In genomic region chr16:74296120-74296464, GRCh38 we compare ENCODE assay signal across 8 cellular contexts. TPM values are rescaled to one million over a fixed set of nuclear protein-coding genes. Genes with fewer than 3 reads are reported as not detected.
A peak's percentile ranks its signal among the peaks of the same experiment; 100 is the strongest.
DNase-seq lines count a peak whose midpoint lies in the region; ATAC-seq, FAIRE-seq and TF ChIP-seq lines count a peak whose summit lies in the region.

No MANE protein-coding gene starts in this region.

- H3K27ac ChIP-seq in PC-9 (peak overlapping the region; percentile 87), endothelial cell of umbilical vein (ENCODE audit: insufficient read depth, low read depth, low read length) (peak overlapping the region; percentile 81), neutrophil (peak overlapping the region; percentile 96)

- FAIRE-seq in endothelial cell of umbilical vein (lab: Jason Lieb, UNC) = no peak

- H3K79me2 ChIP-seq in PC-9 (ENCODE audit: low read depth) (peaks cover 43% of the 10 kb centered on the region), endothelial cell of umbilical vein (ENCODE audit: control insufficient read depth, insufficient read depth, low read length) (peaks cover 43% of the 10 kb centered on the region)

- TF ChIP-seq CTCF in PC-9 (conservative IDR thresholded peaks at IDR 0.05) = no peak
- TF ChIP-seq CTCF in endothelial cell of umbilical vein (IDR thresholded peaks at IDR 0.05; ENCODE audit: extremely low read depth in 1 of 2, insufficient read depth in 1 of 2, low read depth in 1 of 2, low read length in 2 of 2) = no peak
- TF ChIP-seq CTCF in neutrophil (IDR thresholded peaks at IDR 0.05) = no peak

- no peaks in the 10 kb centered on the region for H3K9me3 ChIP-seq in PC-9 (ENCODE audit: insufficient read depth, low read depth)
- no peaks in the 10 kb centered on the region for H3K9me3 ChIP-seq in endothelial cell of umbilical vein (replicated peaks; ENCODE audit: control insufficient read depth, insufficient read depth, low read length)
- no peaks in the 10 kb centered on the region for H3K9me3 ChIP-seq in neutrophil

- POLR2A ChIA-PET in PC-9 (lab: Charles Lee; ENCODE audit: unreplicated experiment) (no interaction called here), endothelial cell of umbilical vein (lab: Charles Lee) (no interaction called here)

- BruUV-seq in PC-9 (replicated peaks; lab: Mats Ljungman, UMichigan) (TSS peak; percentile 51), endothelial cell of umbilical vein (replicated peaks; lab: Mats Ljungman, UMichigan) (TSS peak; percentile 74)

- H3K9me2 ChIP-seq in PC-9 (ENCODE audit: insufficient read depth) = no peaks in the 10 kb centered on the region

- H3K4me1 ChIP-seq in PC-9 (replicated peaks; ENCODE audit: insufficient read depth) = peaks cover 18% of the 10 kb centered on the region
- peaks cover 16% of the 10 kb centered on the region for H3K4me1 ChIP-seq in endothelial cell of umbilical vein (ENCODE audit: control insufficient read depth, extremely low read depth, insufficient read depth, low read length)
- peaks cover 26 to 33% of the 10 kb centered on the region in 2 experiments for H3K4me1 ChIP-seq in neutrophil (ENCODE audit: control insufficient read depth in 1 of 2, insufficient read depth in 1 of 2, low read depth in 1 of 2, low read length in 1 of 2)

- peak; percentile 15 for ATAC-seq in HG02759 (IDR thresholded peaks at IDR 0.05; ENCODE audit: unreplicated experiment)
- ATAC-seq in GM21367 (IDR thresholded peaks at IDR 0.05; ENCODE audit: unreplicated experiment) = no peak

- H3K36me3 ChIP-seq in PC-9 (ENCODE audit: low read depth) (peaks cover 31% of the 10 kb centered on the region), endothelial cell of umbilical vein (ENCODE audit: control insufficient read depth in 2 of 2, extremely low read depth in 1 of 2, insufficient read depth in 2 of 2, low read length in 2 of 2) (peaks cover 3% of the 10 kb centered on the region in 2 experiments), neutrophil (peaks cover 26% of the 10 kb centered on the region)

- intact Hi-C loops in PC-9 (cut with micrococcal nuclease; ENCODE audit: unreplicated experiment) (loop anchor here (2.0 kb wide), 1 partner anchor 73 kb away; no protein-coding TSS in a partner anchor), endothelial cell of umbilical vein (cut with micrococcal nuclease) (loop anchor here (5.0 kb wide), 1 partner anchor 311 kb away; the partner anchor contains the start of gene GLG1)

- H3K9ac ChIP-seq in endothelial cell of umbilical vein (replicated peaks; ENCODE audit: extremely low read depth, insufficient read depth, low read length) = peak overlapping the region; percentile 99

- H4K20me1 ChIP-seq in PC-9 (ENCODE audit: insufficient read depth) = peaks cover 30% of the 10 kb centered on the region
- no peaks in the 10 kb centered on the region for H4K20me1 ChIP-seq in endothelial cell of umbilical vein (replicated peaks; ENCODE audit: control insufficient read depth, extremely low read depth, insufficient read depth, low read length)

- H3K4me2 ChIP-seq in PC-9 (peak overlapping the region; percentile 91), endothelial cell of umbilical vein (ENCODE audit: insufficient read depth, low read length) (peak overlapping the region; percentile 88)

- TF ChIP-seq POLR2A in endothelial cell of umbilical vein (IDR thresholded peaks at IDR 0.05; ENCODE audit: low read depth, low read length) = no peak

- no peaks in the 10 kb centered on the region for H3K27me3 ChIP-seq in PC-9 (ENCODE audit: insufficient read depth, low read depth)
- no peaks in the 10 kb centered on the region for H3K27me3 ChIP-seq in endothelial cell of umbilical vein (ENCODE audit: control insufficient read depth in 2 of 2, insufficient read depth in 2 of 2, low read length in 2 of 2)
- H3K27me3 ChIP-seq in neutrophil = no peaks in the 10 kb centered on the region

- DNase-seq in NCI-H1436 (lab: John Stamatoyannopoulos, UW) = peak; percentile 61
- no peak for DNase-seq in NCI-H1436 treated with DMSO at 0.1 percent for 48 hours (lab: John Stamatoyannopoulos, UW)
- no peak for DNase-seq in PC-9
- DNase-seq in endothelial cell of umbilical vein (ENCODE audit: low read depth, low spot score) = no peak
- DNase-seq in stimulated activated CD4-positive, alpha-beta T cell treated with anti-CD3 and anti-CD28 coated beads, Interleukin-2, amount 100 ng/mL, for 48 hours = no peak

- H3K9me1 ChIP-seq in endothelial cell of umbilical vein (replicated peaks; ENCODE audit: control insufficient read depth, extremely low read depth, insufficient read depth, low read length) = no peaks in the 10 kb centered on the region

- CTCF ChIA-PET in PC-9 (lab: Charles Lee) (no interaction called here), endothelial cell of umbilical vein (lab: Charles Lee) (interaction anchor here (0.7 kb wide), 1 partner anchor 21 kb away, joined by 3 read pairs; no protein-coding TSS in a partner anchor)

- H3F3A ChIP-seq in PC-9 (ENCODE audit: insufficient read depth, low read depth) = peaks cover 18% of the 10 kb centered on the region

- dilution Hi-C loops in endothelial cell of umbilical vein (cut with MboI; ENCODE audit: extremely low pct_ligation_motif_present, low sequenced_read_pairs) = no loop called here

- H3K4me3 ChIP-seq in PC-9 (peak overlapping the region; percentile 98), endothelial cell of umbilical vein (replicated peaks in 1 of 3; ENCODE audit: insufficient read depth in 1 of 3, low read depth in 1 of 3, low read length in 3 of 3) (peak overlapping the region; percentile 43 to 95 (median 84)), neutrophil (ENCODE audit: low read depth in 1 of 2, low read length in 1 of 2) (peak overlapping the region; percentile 93 to 96)

- H2AFZ ChIP-seq in PC-9 = peak overlapping the region; percentile 100
- H2AFZ ChIP-seq in endothelial cell of umbilical vein (ENCODE audit: low read depth, low read length) = peak overlapping the region; percentile 78

TF ChIP-seq in endothelial cell of umbilical vein, 7 proteins besides CTCF, POLR2A, EP300 and RAD21:
- no peak for TF ChIP-seq FOS (IDR thresholded peaks at IDR 0.05; ENCODE audit: borderline replicate concordance, insufficient read depth, low read length)
- TF ChIP-seq EZH2 (IDR thresholded peaks at IDR 0.05; ENCODE audit: borderline replicate concordance, low read depth, low read length, severe bottlenecking) = no peak
- TF ChIP-seq MYC (IDR thresholded peaks at IDR 0.05; ENCODE audit: low read depth, low read length) = no peak
- no peak for TF ChIP-seq JUN (IDR thresholded peaks at IDR 0.05; ENCODE audit: borderline replicate concordance, insufficient read depth, insufficient read length, low read depth)
- no peak for TF ChIP-seq MAX (IDR thresholded peaks at IDR 0.05; ENCODE audit: insufficient read depth, insufficient read length)
- TF ChIP-seq GATA2 (IDR thresholded peaks at IDR 0.05; ENCODE audit: insufficient read depth, insufficient read length, low read depth, low read length) = no peak
TF ChIP-seq in endothelial cell of umbilical vein: peak in this region for 0.

RNA-seq across cellular contexts. Expression of gene PSMD7, which starts 0.5 kb away (rescaled TPM):
- total RNA-seq in PC-9 (2021) (98.2 and 128 TPM in 2 replicates), endothelial cell of umbilical vein (119 and 123 TPM in 2 replicates)
- 78.0 and 89.8 TPM in 2 replicates for polyA plus RNA-seq in endothelial cell of umbilical vein
- 129 and 131 TPM in 2 replicates for polyA plus RNA-seq in endothelial cell of umbilical vein (2011; cell fraction: cytosol; rRNA removed)
- 90.2 and 121 TPM in 2 replicates for polyA plus RNA-seq in endothelial cell of umbilical vein (2011; cell fraction: nucleus; rRNA removed)
- polyA plus RNA-seq in endothelial cell of umbilical vein (2012) = 183 and 206 TPM in 2 replicates
- 73.7 and 85.0 TPM in 2 replicates for polyA minus RNA-seq in endothelial cell of umbilical vein
- 71.7 TPM for polyA minus RNA-seq in endothelial cell of umbilical vein (2011; cell fraction: cytosol; rRNA and poly(A)+ RNA removed)
- polyA minus RNA-seq in endothelial cell of umbilical vein (2011; cell fraction: nucleus; rRNA and poly(A)+ RNA removed) = 51.7 and 53.4 TPM in 2 replicates
